ENCODE assay signal across 1 cellular context in genomic region chr5:38830521-38831051, GRCh38.
A peak's percentile ranks its signal among the peaks of the same experiment; 100 is the strongest.
TF ChIP-seq lines count a peak whose summit lies in the region.

No MANE protein-coding gene starts in this region.

TF ChIP-seq in HepG2, 621 proteins besides CTCF, POLR2A, EP300 and RAD21 (continued from another document and continues in another):
- TF ChIP-seq ZNF687 (CRISPR knock-in tag; IDR thresholded peaks at IDR 0.05) (peak; percentile 14; the same call in 1 of the 2 replicates), ZBTB39 (CRISPR knock-in tag; IDR thresholded peaks at IDR 0.05) (no peak), GFI1 (CRISPR knock-in tag; IDR thresholded peaks at IDR 0.05; ENCODE audit: borderline replicate concordance) (peak; percentile 77), SUZ12 (IDR thresholded peaks at IDR 0.05; ENCODE audit: low read depth, low read length) (no peak), SIX4 (CRISPR knock-in tag; IDR thresholded peaks at IDR 0.05) (no peak), ZNF275 (CRISPR knock-in tag; IDR thresholded peaks at IDR 0.05; ENCODE audit: borderline replicate concordance) (no peak), ARID4A (CRISPR knock-in tag; IDR thresholded peaks at IDR 0.05; ENCODE audit: borderline replicate concordance) (peak; percentile 46; the same call in 1 of the 2 replicates), PCBP2 (optimal IDR thresholded peaks at IDR 0.05; ENCODE audit: low read depth, low read length, poor library complexity, severe bottlenecking) (no peak), PHF21A (CRISPR knock-in tag; IDR thresholded peaks at IDR 0.05) (peak; percentile 85), HINFP (CRISPR knock-in tag; IDR thresholded peaks at IDR 0.05; ENCODE audit: low read depth) (no peak), ZNF576 (CRISPR knock-in tag; IDR thresholded peaks at IDR 0.05) (no peak), BCLAF1 (IDR thresholded peaks at IDR 0.05) (no peak), NFAT5 (CRISPR knock-in tag; IDR thresholded peaks at IDR 0.05) (no peak), ZNF138 (CRISPR knock-in tag; IDR thresholded peaks at IDR 0.05; ENCODE audit: low read depth) (no peak), ASH2L (IDR thresholded peaks at IDR 0.05; ENCODE audit: insufficient read length, low read depth, low read length) (peak; percentile 80), DRAP1 (CRISPR knock-in tag; IDR thresholded peaks at IDR 0.05) (no peak), NR2F6 (IDR thresholded peaks at IDR 0.05) (peak; percentile 93), NR2F6 (CRISPR knock-in tag; IDR thresholded peaks at IDR 0.05) (peak; percentile 97), ZNF563 (CRISPR knock-in tag; IDR thresholded peaks at IDR 0.05) (no peak), ZNF768 (CRISPR knock-in tag; IDR thresholded peaks at IDR 0.05) (no peak), REST (IDR thresholded peaks at IDR 0.05; ENCODE audit: borderline replicate concordance in 1 of 2, low read depth in 1 of 2, low read length in 2 of 2) (no peak), ZNF335 (CRISPR knock-in tag; IDR thresholded peaks at IDR 0.05) (0 out of 2 replicates have a peak, but pooled peaks have one; percentile 72), RXRB (CRISPR knock-in tag; IDR thresholded peaks at IDR 0.05; ENCODE audit: borderline replicate concordance) (peak; percentile 99)
